ENCODE assay signal across 11 cellular contexts in the genomic region with DNA sequence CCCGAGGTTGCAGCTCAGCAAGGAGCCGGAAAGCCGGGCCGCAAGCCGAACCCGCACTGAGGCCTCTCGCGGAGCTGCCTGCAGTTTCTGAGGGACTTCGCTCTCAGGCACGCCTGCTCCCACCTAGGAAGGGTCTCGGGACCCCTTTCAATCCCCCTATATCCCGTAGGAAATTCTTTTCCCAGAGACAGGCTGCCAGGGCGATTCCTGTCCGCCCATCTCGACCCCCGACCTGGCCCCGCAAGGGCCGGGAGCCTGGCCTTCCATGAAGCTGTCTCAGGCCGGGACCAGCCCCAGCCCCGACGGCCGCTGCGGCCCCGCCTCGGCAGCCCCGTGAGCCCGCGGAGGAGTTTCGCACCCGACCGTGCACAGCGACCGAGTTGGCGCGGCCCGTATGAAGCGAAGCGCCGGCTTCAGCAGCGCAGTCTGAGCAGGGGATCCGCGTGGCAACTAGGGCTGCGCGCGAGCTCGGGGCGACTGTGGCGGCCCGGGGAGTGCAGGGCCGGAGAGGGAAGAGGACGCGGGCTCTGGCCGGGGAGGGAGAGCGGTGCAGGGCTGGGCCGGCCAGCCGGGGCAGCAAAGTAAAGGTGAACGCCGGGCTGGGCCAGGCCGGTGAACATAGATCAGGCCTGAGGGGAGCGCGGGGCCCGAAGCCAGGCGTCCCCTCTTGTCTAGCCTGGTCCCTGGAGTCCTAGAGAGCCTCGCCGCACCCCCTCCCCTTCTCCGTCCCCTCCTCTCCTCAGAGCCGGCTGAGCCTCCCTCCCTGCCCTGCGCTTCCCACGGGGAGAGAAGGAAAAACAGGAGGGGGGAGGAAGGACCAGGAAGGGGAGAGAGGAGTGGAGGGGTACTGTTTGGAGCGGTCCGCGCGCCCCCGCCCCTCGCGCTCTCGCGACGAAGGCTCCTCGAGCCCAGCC. TPM values are rescaled to one million over a fixed set of nuclear protein-coding genes. Genes with fewer than 3 reads are reported as not detected.
DNase-seq lines count a peak whose midpoint lies in the region; ATAC-seq and TF ChIP-seq lines count a peak whose summit lies in the region.
"Had no signal": no experiment of that assay in that cellular context is flagged by ENCODE, and none has a peak within 500 bp of the region (broad histone marks: within the 10 kb centered on the region; RNA-seq: fewer than 3 reads in every experiment).

No MANE protein-coding gene starts in this region.

- no peak for TF ChIP-seq POLR2A in uterus (IDR thresholded peaks at IDR 0.05)

- no peak overlapping the region for H3K56ac ChIP-seq in H9 (ENCODE audit: insufficient read length, low read depth, low read length)

- H3K27ac Mint-ChIP-seq in CD4-positive, CD25-positive, alpha-beta regulatory T cell: no peak overlapping the region
- H3K27ac Mint-ChIP-seq in H9: no peak overlapping the region

- no peak overlapping the region for H3K18ac ChIP-seq in H9 (ENCODE audit: insufficient read length, low read depth, low read length)
- H3K18ac ChIP-seq in mesenchymal stem cell (ENCODE audit: low read depth in 1 of 2, low read length in 2 of 2): no peak overlapping the region

- peaks cover 19% of the 10 kb centered on the region for H3K27me3 ChIP-seq in CD4-positive, CD25-positive, alpha-beta regulatory T cell (ENCODE audit: control insufficient read depth, insufficient read depth, low read length)
- H3K27me3 ChIP-seq in H9 (ENCODE audit: insufficient read depth, low read length) (peaks cover 93% of the 10 kb centered on the region), mesenchymal stem cell (ENCODE audit: control insufficient read depth in 1 of 2, insufficient read depth in 1 of 2, low read length in 2 of 2) (peaks cover 93 to 95% of the 10 kb centered on the region in 2 experiments), uterus (peaks cover 46 to 74% of the 10 kb centered on the region in 2 donors)

- H4K20me1 ChIP-seq in H9 (ENCODE audit: control insufficient read depth, insufficient read depth, insufficient read length): no peaks in the 10 kb centered on the region

- no peaks in the 10 kb centered on the region for H3K36me3 Mint-ChIP-seq in CD4-positive, CD25-positive, alpha-beta regulatory T cell
- H3K36me3 Mint-ChIP-seq in H9 (ENCODE audit: insufficient read depth in 1 of 3, low read depth in 3 of 3): peaks cover 2 to 5% (median 2%) of the 10 kb centered on the region in 3 experiments; a peak in 4 of 7 replicates

- H3K9me3 Mint-ChIP-seq in CD4-positive, CD25-positive, alpha-beta regulatory T cell: peaks cover 0 to 2% (median 0%) of the 10 kb centered on the region in 7 donors
- peaks cover 0 to 7% of the 10 kb centered on the region in 2 experiments; a peak in 3 of 5 replicates for H3K9me3 Mint-ChIP-seq in H9

- no peaks in the 10 kb centered on the region for H3K79me2 ChIP-seq in H9 (ENCODE audit: insufficient read depth, low read length)

- no peak overlapping the region for H4K91ac ChIP-seq in H9 (ENCODE audit: insufficient read length, low read depth, low read length)
- no peak overlapping the region for H4K91ac ChIP-seq in mesenchymal stem cell (ENCODE audit: low read length)

- peaks cover 18% of the 10 kb centered on the region for H3K23me2 ChIP-seq in H9 (ENCODE audit: insufficient read length, low read depth, low read length, poor library complexity, severe bottlenecking)

- H3K36me3 ChIP-seq in CD4-positive, CD25-positive, alpha-beta regulatory T cell (ENCODE audit: control insufficient read depth, insufficient read depth, low read length): no peaks in the 10 kb centered on the region
- H3K36me3 ChIP-seq in mesenchymal stem cell (ENCODE audit: control insufficient read depth in 1 of 2, insufficient read depth in 2 of 2, low read depth in 1 of 2, low read length in 2 of 2): no peaks in the 10 kb centered on the region
- no peaks in the 10 kb centered on the region for H3K36me3 ChIP-seq in uterus

- no peaks in the 10 kb centered on the region for H3K9me3 ChIP-seq in CD4-positive, CD25-positive, alpha-beta regulatory T cell (ENCODE audit: control insufficient read depth in 2 of 2, low read length in 2 of 2)
- H3K9me3 ChIP-seq in H9 (ENCODE audit: control insufficient read depth, low read depth, low read length): no peaks in the 10 kb centered on the region
- peaks cover 5% of the 10 kb centered on the region for H3K9me3 ChIP-seq in mesenchymal stem cell (ENCODE audit: control insufficient read depth, low read length)
- H3K9me3 ChIP-seq in uterus: no peaks in the 10 kb centered on the region

- H2AK5ac ChIP-seq in H9 (ENCODE audit: insufficient read length, low read length): no peak overlapping the region
- no peak overlapping the region for H2AK5ac ChIP-seq in mesenchymal stem cell (ENCODE audit: low read length, severe bottlenecking)

- H2BK120ac ChIP-seq in H9 (ENCODE audit: low read depth, low read length, poor library complexity, severe bottlenecking) (no peak overlapping the region), mesenchymal stem cell (ENCODE audit: low read depth, low read length) (no peak overlapping the region)

- TF ChIP-seq CTCF in H9 (conservative IDR thresholded peaks at IDR 0.05): no peak
- no peak for TF ChIP-seq CTCF in uterus (IDR thresholded peaks at IDR 0.05)

- H3K27me3 Mint-ChIP-seq in CD4-positive, CD25-positive, alpha-beta regulatory T cell: peaks cover 68% of the 10 kb centered on the region
- H3K27me3 Mint-ChIP-seq in H9 (ENCODE audit: low read depth): peaks cover 100% of the 10 kb centered on the region

- H3K23ac ChIP-seq in H9 (ENCODE audit: insufficient read length, low read depth, low read length): no peak overlapping the region
- peak overlapping the region; percentile 30 to 39 for H3K23ac ChIP-seq in mesenchymal stem cell (ENCODE audit: low read length in 2 of 2)

- H2BK5ac ChIP-seq in H9 (ENCODE audit: insufficient read length, low read length) (no peak overlapping the region), mesenchymal stem cell (ENCODE audit: low read depth, low read length, poor library complexity, severe bottlenecking) (no peak overlapping the region)

- peak overlapping the region in 3 of 4 donors; percentile 68 to 74 (median 71) for H3K4me3 Mint-ChIP-seq in CD4-positive, CD25-positive, alpha-beta regulatory T cell
- peak overlapping the region; percentile 26 to 83 for H3K4me3 Mint-ChIP-seq in H9

- H3K4me2 ChIP-seq in H9 (ENCODE audit: insufficient read depth, insufficient read length, low read length) (peak overlapping the region; percentile 44), mesenchymal stem cell (ENCODE audit: low read length, poor library complexity, severe bottlenecking) (peak overlapping the region; percentile 21)

- no CpG with 5 or more reads among the region's 80 CpGs for WGBS in H9 (ENCODE audit: extremely low coverage, insufficient read length, low lambda C conversion rate)
- WGBS in mesenchymal stem cell: 3% methylated on average over 52 of the region's 80 CpGs

- intact Hi-C loops in uterus (cut with DNase I; ENCODE audit: low total_unique reads): no loop called here

- H2BK20ac ChIP-seq in H9 (ENCODE audit: low read depth, low read length, poor library complexity, severe bottlenecking): no peak overlapping the region

- H4K5ac ChIP-seq in H9 (ENCODE audit: insufficient read length, low read depth, low read length): no peak overlapping the region

- H2AFZ ChIP-seq in H9 (ENCODE audit: low read length) (no peak overlapping the region), mesenchymal stem cell (ENCODE audit: low read depth, low read length) (no peak overlapping the region)

- peaks cover 0 to 34% (median 9%) of the 10 kb centered on the region in 4 donors for H3K4me1 Mint-ChIP-seq in CD4-positive, CD25-positive, alpha-beta regulatory T cell
- peaks cover 11 to 37% of the 10 kb centered on the region in 2 experiments for H3K4me1 Mint-ChIP-seq in H9

- no peak overlapping the region for H3K27ac ChIP-seq in CD4-positive, CD25-positive, alpha-beta regulatory T cell (ENCODE audit: insufficient read depth, low read length, poor library complexity, severe bottlenecking)
- H3K27ac ChIP-seq in H9 (ENCODE audit: insufficient read length, low read depth, low read length): no peak overlapping the region
- H3K27ac ChIP-seq in mesenchymal stem cell (ENCODE audit: low read length, poor library complexity, severe bottlenecking): no peak overlapping the region
- no peak overlapping the region for H3K27ac ChIP-seq in uterus
- H3K27ac ChIP-seq: epithelial cell of prostate had no signal

- H2BK15ac ChIP-seq in H9 (ENCODE audit: low read depth, low read length) (no peak overlapping the region), mesenchymal stem cell (ENCODE audit: low read depth, poor library complexity, severe bottlenecking) (peak overlapping the region; percentile 38)

- H2BK12ac ChIP-seq in H9 (ENCODE audit: insufficient read length, low read depth, low read length) (no peak overlapping the region), mesenchymal stem cell (ENCODE audit: low read length in 2 of 2) (no peak overlapping the region)

- H3K14ac ChIP-seq in H9 (ENCODE audit: insufficient read depth, low read length) (no peak overlapping the region), mesenchymal stem cell (ENCODE audit: low read length in 2 of 2) (no peak overlapping the region)

- H3K4ac ChIP-seq in H9 (ENCODE audit: low read depth, low read length) (no peak overlapping the region), mesenchymal stem cell (ENCODE audit: low read depth in 1 of 2, low read length in 2 of 2) (no peak overlapping the region)

- no peaks in the 10 kb centered on the region for H3K79me1 ChIP-seq in H9 (ENCODE audit: insufficient read depth, low read depth, low read length, poor library complexity, severe bottlenecking)
- no peaks in the 10 kb centered on the region for H3K79me1 ChIP-seq in mesenchymal stem cell (replicated peaks; ENCODE audit: low read length, poor library complexity, severe bottlenecking)

- DNase-seq in CD4-positive, CD25-positive, alpha-beta regulatory T cell: no peak
- peak; percentile 50 for DNase-seq in H9
- DNase-seq in astrocyte of the hippocampus (ENCODE audit: low read depth, low spot score): peak; percentile 30
- peak; percentile 11 for DNase-seq in mesenchymal stem cell
- DNase-seq in SW 1271 (lab: John Stamatoyannopoulos, UW): no peak
- DNase-seq in uterus: no peak
- DNase-seq in NCI-H2029 treated with DMSO at 0.1 percent for 48 hours (lab: John Stamatoyannopoulos, UW): no peak
- no peak for DNase-seq in NCI-H526 treated with DMSO at 0.1 percent for 48 hours (lab: John Stamatoyannopoulos, UW)
- DNase-seq: NCI-H1105 treated with DMSO at 0.1 percent for 48 hours had no signal

- ATAC-seq in CD4-positive, CD25-positive, alpha-beta regulatory T cell (ENCODE audit: low read depth in 2 of 2): no peak

- H3K9ac ChIP-seq in H9 (ENCODE audit: extremely low read depth, insufficient read length, low read length) (no peak overlapping the region), mesenchymal stem cell (ENCODE audit: low read length) (no peak overlapping the region)

- H3T11ph ChIP-seq in H9 (ENCODE audit: low read length): no peak overlapping the region

- no peak overlapping the region for H3K4me3 ChIP-seq in CD4-positive, CD25-positive, alpha-beta regulatory T cell (ENCODE audit: low read depth, low read length)
- H3K4me3 ChIP-seq in mesenchymal stem cell (ENCODE audit: insufficient read depth in 1 of 2, low read depth in 1 of 2, low read length in 2 of 2) (no peak overlapping the region), uterus (no peak overlapping the region)

- H4K8ac ChIP-seq in H9 (replicated peaks; ENCODE audit: insufficient read length, low read depth, low read length) (no peak overlapping the region), mesenchymal stem cell (ENCODE audit: low read length) (no peak overlapping the region)

- peaks cover 59% of the 10 kb centered on the region for H3K4me1 ChIP-seq in CD4-positive, CD25-positive, alpha-beta regulatory T cell (ENCODE audit: control insufficient read depth, insufficient read depth, low read length, poor library complexity, severe bottlenecking)
- H3K4me1 ChIP-seq in H9 (ENCODE audit: insufficient read depth, low read length): no peaks in the 10 kb centered on the region; the same call in 1 of the 2 replicates
- peaks cover 44% of the 10 kb centered on the region for H3K4me1 ChIP-seq in mesenchymal stem cell (ENCODE audit: control insufficient read depth, insufficient read depth, low read depth, low read length)
- H3K4me1 ChIP-seq in uterus: peaks cover 0 to 62% of the 10 kb centered on the region in 2 donors

RNA-seq across cellular contexts. Expression of gene PRDM12, which starts 0.9 kb away (rescaled TPM):
- total RNA-seq in CD4-positive, CD25-positive, alpha-beta regulatory T cell: not detected
- polyA plus RNA-seq in CD4-positive, CD25-positive, alpha-beta regulatory T cell: under 1 TPM in 1 of 4 donors, not detected in 3; 0.10 TPM
- total RNA-seq in H9 (2021) (not detected in 2 replicates), uterus (not detected)
- 0.03 TPM for polyA plus RNA-seq in mesenchymal stem cell (2013, experiment 1 of 2)
- polyA plus RNA-seq in mesenchymal stem cell (2013, experiment 2 of 2): 0.04 TPM
- total RNA-seq: temporal lobe had no signal

RNA-seq across cellular contexts. Expression of gene EXOSC2, which starts 30.1 kb away (rescaled TPM):
- 47.1 TPM for total RNA-seq in CD4-positive, CD25-positive, alpha-beta regulatory T cell
- 10 to 100 TPM; 24.1 to 30.0 (median 28.5) TPM for polyA plus RNA-seq in CD4-positive, CD25-positive, alpha-beta regulatory T cell
- total RNA-seq in H9 (2021) (92.0 and 94.5 TPM in 2 replicates), uterus (10 to 100 TPM in 2 of 4 donors, 1 to 10 TPM in 2; 2.4 to 59.3 (median 25.5) TPM)
- 6.9 TPM for polyA plus RNA-seq in mesenchymal stem cell (2013, experiment 1 of 2)
- polyA plus RNA-seq in mesenchymal stem cell (2013, experiment 2 of 2): 6.9 TPM

Comparison
In these comparisons a context has a peak if more than half of its experiments do, and no peak if none do; other contexts are left out.
1. DNase-seq: peak in H9 (single experiment), astrocyte of the hippocampus (single experiment) and mesenchymal stem cell (single experiment); none in CD4-positive, CD25-positive, alpha-beta regulatory T cell (0 of 3), SW 1271 (0 of 2), uterus (0 of 2), NCI-H2029 treated with DMSO at 0.1 percent for 48 hours (single experiment) and NCI-H526 treated with DMSO at 0.1 percent for 48 hours (single experiment).